In the genomic region with DNA sequence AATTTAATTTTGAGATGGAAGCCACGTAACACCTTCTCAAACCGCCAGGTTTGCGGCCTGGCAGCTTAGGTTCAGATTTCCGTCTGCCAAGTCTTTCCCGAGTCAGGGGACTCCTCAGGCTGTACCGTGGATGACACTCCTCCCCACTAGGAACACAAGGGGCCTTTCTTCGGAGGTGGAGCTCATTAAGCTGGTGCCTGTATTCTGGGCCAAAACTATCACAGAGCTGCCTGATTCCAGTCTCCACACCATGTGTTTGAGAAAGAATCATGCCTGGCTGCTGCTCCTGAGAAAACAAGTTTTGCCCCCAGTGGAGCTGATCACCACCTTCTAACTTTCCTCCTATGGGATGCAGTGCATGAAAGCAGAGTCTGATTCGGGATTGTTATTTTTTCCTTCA, we compare ENCODE assay signal across 34 cellular contexts. TPM values are rescaled to one million over a fixed set of nuclear protein-coding genes. Genes with fewer than 3 reads are reported as not detected.
"Had no signal": no experiment of that assay in that cellular context is flagged by ENCODE, and none has a peak within 500 bp of the region (broad histone marks: within the 10 kb centered on the region; RNA-seq: fewer than 3 reads in every experiment).

No MANE protein-coding gene starts in this region.

- H3K27me3 ChIP-seq: brain microvascular endothelial cell, SJCRH30 had no signal

- H3K4me1 ChIP-seq: SJCRH30 had no signal

- H3K9me3 ChIP-seq: SJCRH30 had no signal

- ATAC-seq: activated CD4-positive, alpha-beta T cell treated with anti-CD3 and anti-CD28 coated beads for 36 hours; activated CD4-positive, CD25-positive, alpha-beta regulatory T cell treated with anti-CD3 and anti-CD28 coated beads, Interleukin-2, amount 50 U/mL, for 24 hours; activated CD8-positive, alpha-beta T cell treated with anti-CD3 and anti-CD28 coated beads for 36 hours; activated T-cell treated with anti-CD3 and anti-CD28 coated beads, Interleukin-2, amount 50 U/mL, for 72 hours; activated T-helper 17 cell treated with anti-CD3 and anti-CD28 coated beads, Interleukin-2, amount 50 U/mL, for 72 hours; Panc1 had no signal

- H3K4me3 ChIP-seq: SJCRH30, SK-N-MC had no signal

- H3K4me3 Mint-ChIP-seq: activated CD4-positive, alpha-beta T cell treated with anti-CD3 and anti-CD28 coated beads for 36 hours; activated CD8-positive, alpha-beta T cell treated with anti-CD3 and anti-CD28 coated beads for 36 hours; activated naive CD8-positive, alpha-beta T cell treated with anti-CD3 and anti-CD28 coated beads for 36 hours; activated T-cell treated with anti-CD3 and anti-CD28 coated beads, Interleukin-2, amount 50 U/mL, for 72 hours; activated T-helper 17 cell treated with anti-CD3 and anti-CD28 coated beads, Interleukin-2, amount 50 U/mL, for 72 hours had no signal

- H3K36me3 ChIP-seq: brain microvascular endothelial cell had no signal

- H3K27me3 Mint-ChIP-seq: activated T-helper 17 cell treated with anti-CD3 and anti-CD28 coated beads, Interleukin-2, amount 50 U/mL, for 72 hours had no signal

- H3K27ac Mint-ChIP-seq: activated CD4-positive, alpha-beta T cell treated with anti-CD3 and anti-CD28 coated beads for 36 hours; activated CD8-positive, alpha-beta T cell treated with anti-CD3 and anti-CD28 coated beads for 36 hours; activated naive CD8-positive, alpha-beta T cell treated with anti-CD3 and anti-CD28 coated beads for 36 hours; activated T-cell treated with anti-CD3 and anti-CD28 coated beads, Interleukin-2, amount 50 U/mL, for 72 hours; activated T-helper 17 cell treated with anti-CD3 and anti-CD28 coated beads, Interleukin-2, amount 50 U/mL, for 72 hours had no signal

- DNase-seq: activated CD4-positive, alpha-beta T cell treated with anti-CD3 and anti-CD28 coated beads for 36 hours; activated CD4-positive, alpha-beta T cell treated with anti-CD3 and anti-CD28 coated beads, Interleukin-2, amount 50 U/mL, for 1 hour; activated CD8-positive, alpha-beta T cell treated with anti-CD3 and anti-CD28 coated beads for 36 hours; activated effector memory CD4-positive, alpha-beta T cell treated with anti-CD3 and anti-CD28 coated beads, Interleukin-2, amount 50 U/mL, for 16 hours; activated naive CD4-positive, alpha-beta T cell; activated naive CD4-positive, alpha-beta T cell treated with anti-CD3 and anti-CD28 coated beads, Interleukin-2, amount 50 U/mL, for 16 hours; activated naive CD8-positive, alpha-beta T cell treated with anti-CD3 and anti-CD28 coated beads for 36 hours; activated T-cell treated with anti-CD3 and anti-CD28 coated beads, Interleukin-2, amount 50 U/mL, for 1 hour; activated T-cell treated with anti-CD3 and anti-CD28 coated beads, Interleukin-2, amount 50 U/mL, for 72 hours; amniotic stem cell; aorta; brain microvascular endothelial cell; IMR-90; Karpas-422; KBM-7; NCI-H1105; NCI-H1417 treated with DMSO at 0.1 percent for 48 hours; NCI-H187 treated with DMSO at 0.1 percent for 48 hours; NCI-H2081; NCI-H226; NCI-H446 treated with DMSO at 0.1 percent for 48 hours; NCI-H524 treated with DMSO at 0.1 percent for 48 hours; SHP77; SJCRH30; T1000 had no signal

- H3K4me1 Mint-ChIP-seq: activated CD4-positive, alpha-beta T cell treated with anti-CD3 and anti-CD28 coated beads for 36 hours; activated naive CD8-positive, alpha-beta T cell treated with anti-CD3 and anti-CD28 coated beads for 36 hours had no signal

- H3K27ac ChIP-seq: brain microvascular endothelial cell, SJCRH30, SK-N-MC had no signal

- H3K9me3 Mint-ChIP-seq: activated T-cell treated with anti-CD3 and anti-CD28 coated beads, Interleukin-2, amount 50 U/mL, for 72 hours; activated T-helper 17 cell treated with anti-CD3 and anti-CD28 coated beads, Interleukin-2, amount 50 U/mL, for 72 hours had no signal

RNA-seq across cellular contexts. Expression of gene SSMEM1, which starts 47.2 kb away (rescaled TPM):
- total RNA-seq: activated CD4-positive, alpha-beta T cell treated with anti-CD3 and anti-CD28 coated beads for 36 hours; activated CD8-positive, alpha-beta memory T cell treated with anti-CD3 and anti-CD28 coated beads for 36 hours; activated CD8-positive, alpha-beta T cell treated with anti-CD3 and anti-CD28 coated beads for 36 hours; activated naive CD8-positive, alpha-beta T cell treated with anti-CD3 and anti-CD28 coated beads for 36 hours; activated T-cell treated with anti-CD3 and anti-CD28 coated beads, Interleukin-2, amount 50 U/mL, for 72 hours; activated T-helper 17 cell treated with anti-CD3 and anti-CD28 coated beads, Interleukin-2, amount 50 U/mL, for 72 hours; aorta; IMR-90; MCF 10A; RPMI7951; SJCRH30; T-helper 1 cell treated with Interleukin-12 subunit alpha and Interleukin-12 subunit beta and Interleukin-4 antibody, amounts not matched to agents 30 ng/mL and 1 ng/mL, for 36 hours; T-helper 2 cell treated with Interferon-gamma antibody and Interleukin-4, amounts not matched to agents 100 ng/mL and 5 ng/mL, for 36 hours had no signal
- polyA plus RNA-seq: aorta had no signal
